In genomic region chr16:83680980-83681379, GRCh38 we compare ENCODE assay signal across 21 cellular contexts.
DNase-seq lines count a peak whose midpoint lies in the region; FAIRE-seq and TF ChIP-seq lines count a peak whose summit lies in the region.
"Had no signal": no experiment of that assay in that cellular context is flagged by ENCODE, and none has a peak within 500 bp of the region (broad histone marks: within the 10 kb centered on the region; RNA-seq: fewer than 3 reads in every experiment).

No MANE protein-coding gene starts in this region.

- H3K9me3 Mint-ChIP-seq in nephron progenitor cell, result no peaks in the 10 kb centered on the region
- H3K9me3 Mint-ChIP-seq: CD4-positive, alpha-beta T cell; CD8-positive, alpha-beta T cell had no signal

- H3K23ac ChIP-seq in H1 (ENCODE audit: insufficient read length) (no peak overlapping the region), neuronal stem cell (ENCODE audit: low read depth, low read length, poor library complexity) (no peak overlapping the region)

- H2BK20ac ChIP-seq in H1 (ENCODE audit: low read length), result no peak overlapping the region

- no peak overlapping the region for H3K56ac ChIP-seq in H1 (replicated peaks; ENCODE audit: insufficient read length, low read depth, low read length)

- H3K27me3 ChIP-seq in BLaER1 (no peaks in the 10 kb centered on the region), HUES6 (ENCODE audit: control insufficient read depth, insufficient read depth, low read length) (no peaks in the 10 kb centered on the region), H1 (replicated peaks in 1 of 4; ENCODE audit: control insufficient read depth in 3 of 4, extremely low read depth in 1 of 4, insufficient read depth in 3 of 4, low read length in 3 of 4) (no peaks in the 10 kb centered on the region; a peak in 1 of 7 replicates), neuronal stem cell (ENCODE audit: control insufficient read depth in 3 of 3, insufficient read depth in 3 of 3, low read depth in 1 of 3, low read length in 3 of 3) (peaks cover 0 to 6% (median 0%) of the 10 kb centered on the region in 3 experiments)

- DNase-seq in H1 (ENCODE audit: low read depth in 1 of 2, low spot score in 2 of 2) (no peak), neuronal stem cell (ENCODE audit: low spot score) (no peak), RWPE1 (ENCODE audit: low spot score) (no peak), HuH-7.5 (ENCODE audit: low spot score) (no peak), nephron progenitor cell (no peak)
- DNase-seq: AML-193; Caco-2; Calu3; CD4-positive, alpha-beta T cell; CD8-positive, alpha-beta T cell; DMS79 treated with DMSO at 0.1 percent for 48 hours; GF-D8 had no signal

- no peak overlapping the region for H2AK5ac ChIP-seq in H1 (ENCODE audit: low read depth, low read length)
- H2AK5ac ChIP-seq in neuronal stem cell (ENCODE audit: low read depth, low read length), result no peak overlapping the region

- H3K27me3 Mint-ChIP-seq in nephron progenitor cell (ENCODE audit: low read depth, poor library complexity), result peaks cover 7% of the 10 kb centered on the region

- H2BK15ac ChIP-seq in H1 (ENCODE audit: low read length) (no peak overlapping the region), neuronal stem cell (ENCODE audit: low read length) (no peak overlapping the region)

- H3K18ac ChIP-seq in H1 (ENCODE audit: extremely low read depth, low read length) (no peak overlapping the region), neuronal stem cell (ENCODE audit: low read length) (peak overlapping the region; percentile 6)

- H3K36me3 ChIP-seq in BLaER1 (no peaks in the 10 kb centered on the region), HUES6 (ENCODE audit: control insufficient read depth, insufficient read depth, low read length) (no peaks in the 10 kb centered on the region), H1 (ENCODE audit: control insufficient read depth in 2 of 4, insufficient read depth in 4 of 4, low read length in 3 of 4) (no peaks in the 10 kb centered on the region), neuronal stem cell (replicated peaks in 1 of 2; ENCODE audit: control insufficient read depth in 2 of 2, insufficient read depth in 2 of 2, low read length in 2 of 2) (no peaks in the 10 kb centered on the region)

- H3K9ac ChIP-seq in BLaER1 (no peak overlapping the region), HUES6 (ENCODE audit: low read length) (peak overlapping the region; percentile 61), H1 (replicated peaks in 1 of 4; ENCODE audit: extremely low read depth in 1 of 4, low read depth in 3 of 4, low read length in 3 of 4) (no peak overlapping the region), neuronal stem cell (ENCODE audit: low read depth, low read length, poor library complexity) (no peak overlapping the region)

- TF ChIP-seq RAD21 in H1 (IDR thresholded peaks at IDR 0.05 in 1 of 2, conservative IDR thresholded peaks at IDR 0.05 in 1 of 2; ENCODE audit: low read depth in 2 of 2, low read length in 2 of 2), result no peak

- TF ChIP-seq EP300 in H1 (IDR thresholded peaks at IDR 0.05; ENCODE audit: borderline replicate concordance in 1 of 2, low read depth in 2 of 2, low read length in 2 of 2), result no peak

- no peaks in the 10 kb centered on the region for H3K23me2 ChIP-seq in H1 (ENCODE audit: low read depth, low read length)

- no peaks in the 10 kb centered on the region for H3K36me3 Mint-ChIP-seq in nephron progenitor cell (ENCODE audit: low read depth)
- H3K36me3 Mint-ChIP-seq: CD8-positive, alpha-beta T cell had no signal

- no peak overlapping the region for H3K4me3 Mint-ChIP-seq in nephron progenitor cell
- H3K4me3 Mint-ChIP-seq: B cell; CD4-positive, alpha-beta T cell; CD8-positive, alpha-beta T cell had no signal

- no peak for TF ChIP-seq POLR2A in H1 (IDR thresholded peaks at IDR 0.05; ENCODE audit: control extremely low read depth in 1 of 2, low read depth in 2 of 2, low read length in 2 of 2)

- no peaks in the 10 kb centered on the region for H3K79me2 ChIP-seq in H1 (ENCODE audit: control insufficient read depth in 1 of 2, insufficient read depth in 2 of 2, low read length in 2 of 2)

- no peak for TF ChIP-seq CTCF in H1 (IDR thresholded peaks at IDR 0.05; ENCODE audit: control extremely low read depth in 1 of 3, insufficient read depth in 1 of 3, low read depth in 1 of 3, low read length in 3 of 3)
- no peak for TF ChIP-seq CTCF in RWPE1 (conservative IDR thresholded peaks at IDR 0.05; ENCODE audit: low read depth)
- no peak for TF ChIP-seq CTCF in nephron progenitor cell (IDR thresholded peaks at IDR 0.05)

- FAIRE-seq in H1 (lab: Jason Lieb, UNC), result no peak
- FAIRE-seq: A549, D721Med, G401.6, GM12891 had no signal

- H3K9me3 ChIP-seq in BLaER1 (no peaks in the 10 kb centered on the region), HUES6 (ENCODE audit: control insufficient read depth, insufficient read depth, low read depth, low read length) (no peaks in the 10 kb centered on the region), H1 (ENCODE audit: insufficient read depth in 2 of 2, low read depth in 1 of 2, low read length in 1 of 2) (no peaks in the 10 kb centered on the region), neuronal stem cell (replicated peaks in 1 of 2; ENCODE audit: control insufficient read depth in 2 of 2, insufficient read depth in 1 of 2, low read depth in 1 of 2, low read length in 2 of 2) (no peaks in the 10 kb centered on the region)
- H3K9me3 ChIP-seq: A549, Caco-2 had no signal

- H4K91ac ChIP-seq in H1 (replicated peaks; ENCODE audit: insufficient read length, low read length), result no peak overlapping the region
- H4K91ac ChIP-seq in neuronal stem cell (ENCODE audit: low read depth, low read length, poor library complexity), result no peak overlapping the region

- H4K5ac ChIP-seq in H1 (ENCODE audit: insufficient read length, low read depth, low read length), result no peak overlapping the region

- H2BK5ac ChIP-seq in H1 (ENCODE audit: low read depth, low read length), result no peak overlapping the region
- H2BK5ac ChIP-seq in neuronal stem cell (ENCODE audit: low read length), result no peak overlapping the region

- H2AFZ ChIP-seq in H1 (ENCODE audit: low read length), result 0 out of 2 replicates have a peak overlapping the region, but pooled peaks have one; percentile 13
- peak overlapping the region; percentile 67 for H2AFZ ChIP-seq in neuronal stem cell (ENCODE audit: low read length)

- H3K27ac Mint-ChIP-seq in nephron progenitor cell, result no peak overlapping the region
- H3K27ac Mint-ChIP-seq: B cell; CD4-positive, alpha-beta T cell; CD8-positive, alpha-beta T cell had no signal

- CTCF ChIA-PET in H1 (lab: Charles Lee; ENCODE audit: partially characterized antibody) (interaction anchor here (2.1 kb wide), 1 partner anchor 11 kb away, joined by 9 read pairs; no protein-coding TSS in a partner anchor), RWPE1 (lab: Yijun Ruan, JAX) (no interaction called here)

- H2BK12ac ChIP-seq in H1 (ENCODE audit: low read depth, low read length), result no peak overlapping the region
- no peak overlapping the region for H2BK12ac ChIP-seq in neuronal stem cell (ENCODE audit: low read length)

- H3K4me1 Mint-ChIP-seq in nephron progenitor cell, result peaks cover 52% of the 10 kb centered on the region
- H3K4me1 Mint-ChIP-seq: B cell had no signal

- peak overlapping the region; percentile 39 for H3K4me2 ChIP-seq in BLaER1
- H3K4me2 ChIP-seq in H1 (ENCODE audit: insufficient read depth in 1 of 2, low read depth in 2 of 2, low read length in 2 of 2), result no peak overlapping the region
- no peak overlapping the region for H3K4me2 ChIP-seq in neuronal stem cell (ENCODE audit: insufficient read depth, low read length, poor library complexity, severe bottlenecking)
- H3K4me2 ChIP-seq: A549 had no signal

- H4K8ac ChIP-seq in H1 (ENCODE audit: extremely low read depth, insufficient read depth, low read length), result no peak overlapping the region
- no peak overlapping the region for H4K8ac ChIP-seq in neuronal stem cell (ENCODE audit: low read depth, low read length)

- H4K20me1 ChIP-seq in BLaER1, result no peaks in the 10 kb centered on the region
- H4K20me1 ChIP-seq in H1 (replicated peaks in 1 of 2; ENCODE audit: control insufficient read depth in 1 of 2, insufficient read depth in 2 of 2, low read length in 2 of 2), result no peaks in the 10 kb centered on the region

- WGBS in H1 (ENCODE audit: extremely low coverage in 1 of 2, insufficient coverage in 1 of 2, insufficient read length in 1 of 2, insufficient replicate concordance in 2 of 2, low coverage in 1 of 2, low lambda C conversion rate in 2 of 2, missing lambda C conversion rate in 1 of 2), 2 experiments, result 87% methylated on average over 4 of the region's 4 CpGs; no CpG with 5 or more reads in 1 of the 2 experiments
- WGBS in neuronal stem cell (ENCODE audit: extremely low coverage in 2 of 2, insufficient read length in 2 of 2, insufficient replicate concordance in 1 of 2), 2 donors, result no CpG with 5 or more reads among the region's 4 CpGs

- POLR2A ChIA-PET in H1 (lab: Charles Lee; ENCODE audit: partially characterized antibody) (no interaction called here), RWPE1 (lab: Yijun Ruan, JAX; ENCODE audit: low non-redundant PET) (no interaction called here)

- H3K4ac ChIP-seq in H1 (replicated peaks; ENCODE audit: insufficient read length, low read depth, low read length) (no peak overlapping the region), neuronal stem cell (ENCODE audit: low read length) (no peak overlapping the region)

- H2BK120ac ChIP-seq in H1 (replicated peaks; ENCODE audit: low read depth, low read length) (peak overlapping the region; percentile 76), neuronal stem cell (ENCODE audit: low read depth, low read length) (no peak overlapping the region)

- no peak overlapping the region for H3K27ac ChIP-seq in BLaER1
- no peak overlapping the region for H3K27ac ChIP-seq in HUES6 (ENCODE audit: low read depth, low read length)
- no peak overlapping the region for H3K27ac ChIP-seq in H1 (ENCODE audit: low read depth, low read length)
- H3K27ac ChIP-seq in neuronal stem cell (replicated peaks; ENCODE audit: low read length), result no peak overlapping the region
- no peak overlapping the region for H3K27ac ChIP-seq in RWPE1
- H3K27ac ChIP-seq: 22Rv1, A549, C4-2B had no signal

- no peaks in the 10 kb centered on the region for H3K79me1 ChIP-seq in H1 (ENCODE audit: low read depth, low read length)
- no peaks in the 10 kb centered on the region for H3K79me1 ChIP-seq in neuronal stem cell (ENCODE audit: low read depth, low read length)

- H3K14ac ChIP-seq in H1 (ENCODE audit: insufficient read length) (no peak overlapping the region), neuronal stem cell (ENCODE audit: low read length) (no peak overlapping the region)

- H3K4me3 ChIP-seq in BLaER1 (no peak overlapping the region), HUES6 (ENCODE audit: low read depth, low read length) (no peak overlapping the region), H1 (ENCODE audit: extremely low read depth in 1 of 4, insufficient read depth in 2 of 4, low read depth in 3 of 4, low read length in 4 of 4) (no peak overlapping the region), neuronal stem cell (ENCODE audit: low read length in 2 of 2) (no peak overlapping the region)
- H3K4me3 ChIP-seq: A549 had no signal

- H3K4me1 ChIP-seq in BLaER1 (peaks cover 38% of the 10 kb centered on the region), HUES6 (ENCODE audit: control insufficient read depth, insufficient read depth, low read length) (peaks cover 24% of the 10 kb centered on the region), H1 (replicated peaks in 1 of 4; ENCODE audit: control insufficient read depth in 3 of 4, insufficient read depth in 4 of 4, low read length in 3 of 4) (peaks cover 0 to 6% (median under 1%) of the 10 kb centered on the region in 4 experiments; a peak in 3 of 7 replicates), neuronal stem cell (ENCODE audit: control insufficient read depth in 2 of 2, insufficient read depth in 1 of 2, low read depth in 1 of 2, low read length in 2 of 2) (peaks cover 8 to 14% of the 10 kb centered on the region in 2 donors)
- H3K4me1 ChIP-seq: A549, Caco-2 had no signal
